8 cellular contexts compared by ENCODE assay signal in genomic region chr1:229855999-229856650, GRCh38.
A peak's percentile ranks its signal among the peaks of the same experiment; 100 is the strongest.
DNase-seq lines count a peak whose midpoint lies in the region; ATAC-seq and TF ChIP-seq lines count a peak whose summit lies in the region.

No MANE protein-coding gene starts in this region.

- H3K27me3 ChIP-seq in heart left ventricle (no peaks in the 10 kb centered on the region), subcutaneous abdominal adipose tissue (ENCODE audit: control insufficient read depth in 5 of 5, insufficient read depth in 4 of 5, low read length in 5 of 5) (no peaks in the 10 kb centered on the region)

- peak overlapping the region in 1 of 5 donors; percentile 15 for H3K9ac ChIP-seq in subcutaneous abdominal adipose tissue (ENCODE audit: low read length in 5 of 5)

- peak overlapping the region; percentile 42 for H3K27ac Mint-ChIP-seq in dendritic cell treated with granulocyte-macrophage colony-stimulating factor and Interleukin-4, amounts not matched to agents 40 ng/mL and 50 ng/mL, for 4 days

- H3K27ac ChIP-seq in heart left ventricle (no peak overlapping the region), subcutaneous abdominal adipose tissue (ENCODE audit: low read depth, low read length) (no peak overlapping the region)

- H3K4me1 ChIP-seq in heart left ventricle (peaks cover 0 to 14% (median 0%) of the 10 kb centered on the region in 12 donors), subcutaneous abdominal adipose tissue (ENCODE audit: control insufficient read depth in 5 of 5, insufficient read depth in 5 of 5, low read length in 5 of 5) (no peaks in the 10 kb centered on the region)

- H3K4me3 ChIP-seq in heart left ventricle = peak overlapping the region in 7 of 12 donors; percentile 2 to 38 (median 9)
- peak overlapping the region; percentile 4 to 50 (median 30) for H3K4me3 ChIP-seq in subcutaneous abdominal adipose tissue (ENCODE audit: low read depth in 1 of 5, low read length in 5 of 5)

- H3K27me3 Mint-ChIP-seq in dendritic cell treated with granulocyte-macrophage colony-stimulating factor and Interleukin-4, amounts not matched to agents 40 ng/mL and 50 ng/mL, for 4 days = no peaks in the 10 kb centered on the region

- peaks cover 8% of the 10 kb centered on the region for H3K4me1 Mint-ChIP-seq in dendritic cell treated with granulocyte-macrophage colony-stimulating factor and Interleukin-4, amounts not matched to agents 40 ng/mL and 50 ng/mL, for 4 days (ENCODE audit: low read depth)

- no peaks in the 10 kb centered on the region for H3K9me3 ChIP-seq in heart left ventricle
- no peaks in the 10 kb centered on the region for H3K9me3 ChIP-seq in subcutaneous abdominal adipose tissue (ENCODE audit: control insufficient read depth in 5 of 5, low read length in 5 of 5)

- no peaks in the 10 kb centered on the region for H3K36me3 ChIP-seq in heart left ventricle
- H3K36me3 ChIP-seq in subcutaneous abdominal adipose tissue (ENCODE audit: control insufficient read depth in 5 of 5, insufficient read depth in 5 of 5, low read length in 5 of 5) = no peaks in the 10 kb centered on the region

- no peaks in the 10 kb centered on the region for H3K9me3 Mint-ChIP-seq in dendritic cell treated with granulocyte-macrophage colony-stimulating factor and Interleukin-4, amounts not matched to agents 40 ng/mL and 50 ng/mL, for 4 days

- 63 to 80% (median 72%) methylated on average over 4 to 7 of the region's 7 CpGs for WGBS in heart left ventricle, 4 donors

- DNase-seq in heart left ventricle (peak in 1 of 5 donors; percentile 53), cardiac septum (ENCODE audit: low spot score) (no peak), NCI-H510A (lab: John Stamatoyannopoulos, UW) (peak; percentile 67), NCI-H345 (lab: John Stamatoyannopoulos, UW) (no peak), occipital lobe (lab: John Stamatoyannopoulos, UW) (no peak)

- no peak for TF ChIP-seq CTCF in heart left ventricle (IDR thresholded peaks at IDR 0.05)

- no peak for TF ChIP-seq POLR2A in heart left ventricle (IDR thresholded peaks at IDR 0.05)

- intact Hi-C loops in heart left ventricle (cut with DNase I) = no loop called here
- intact Hi-C loops in cardiac septum (cut with DNase I) = no loop called here
- intact Hi-C loops in dendritic cell treated with granulocyte-macrophage colony-stimulating factor and Interleukin-4, amounts not matched to agents 40 ng/mL and 50 ng/mL, for 4 days (cut with micrococcal nuclease) = no loop called here

- ATAC-seq in heart left ventricle = peak in 1 of 4 donors; percentile 38
- peak; percentile 98 for ATAC-seq in HG02642 (IDR thresholded peaks at IDR 0.05; ENCODE audit: poor library complexity, unreplicated experiment)

- H3K36me3 Mint-ChIP-seq in dendritic cell treated with granulocyte-macrophage colony-stimulating factor and Interleukin-4, amounts not matched to agents 40 ng/mL and 50 ng/mL, for 4 days (ENCODE audit: low read depth) = no peaks in the 10 kb centered on the region

- H3K4me3 Mint-ChIP-seq in dendritic cell treated with granulocyte-macrophage colony-stimulating factor and Interleukin-4, amounts not matched to agents 40 ng/mL and 50 ng/mL, for 4 days = peak overlapping the region; percentile 77
